1 cellular context compared by ENCODE assay signal in the genomic region with DNA sequence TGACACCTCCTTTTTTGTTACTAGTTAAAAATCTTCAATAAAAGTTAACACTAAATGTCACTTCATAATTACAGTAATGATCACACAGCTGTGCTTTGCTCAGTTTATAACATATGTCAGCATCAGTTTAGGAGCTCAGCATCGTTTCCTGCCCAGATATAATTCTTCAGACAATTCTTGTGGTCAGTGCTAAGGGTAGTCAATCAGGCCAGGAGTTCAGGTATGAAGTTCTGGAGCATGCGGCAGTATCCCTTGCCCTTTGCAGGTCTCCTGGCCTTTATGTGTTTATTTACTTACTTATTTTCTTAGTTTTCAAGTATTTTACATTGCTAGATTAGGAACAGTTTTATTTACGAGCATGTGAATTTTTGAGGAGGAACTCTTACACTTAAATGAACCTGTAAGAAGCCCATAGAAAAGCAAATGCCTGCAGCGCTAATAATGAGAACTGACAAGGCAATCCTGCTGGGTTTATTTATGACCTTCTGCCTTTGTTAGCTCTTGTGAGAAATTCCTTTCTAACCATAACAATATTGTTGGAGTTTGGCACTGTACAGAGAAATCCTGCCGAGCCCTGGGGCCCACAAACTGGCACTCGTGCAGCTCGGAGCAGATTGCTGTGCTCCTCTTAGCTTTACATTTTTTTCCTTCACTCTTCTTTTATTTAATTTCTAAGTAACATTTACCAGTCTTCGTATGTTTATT.
TF ChIP-seq lines count a peak whose summit lies in the region.

No MANE protein-coding gene starts in this region.

TF ChIP-seq in HEK293, 187 proteins besides CTCF, POLR2A, EP300 and RAD21 (continued from another document):
- no peak for TF ChIP-seq ZNF280C (tag by site-specific recombination; IDR thresholded peaks at IDR 0.05)
- TF ChIP-seq ZNF830 (tag by site-specific recombination; IDR thresholded peaks at IDR 0.05; ENCODE audit: low read depth) = no peak
- TF ChIP-seq ZBTB7A (tag by site-specific recombination; IDR thresholded peaks at IDR 0.05; ENCODE audit: low read depth) = no peak
- no peak for TF ChIP-seq ZNF555 (tag by site-specific recombination; conservative IDR thresholded peaks at IDR 0.05)
- no peak for TF ChIP-seq ZNF112 (tag by site-specific recombination; IDR thresholded peaks at IDR 0.05)
- TF ChIP-seq ZFP37 (tag by site-specific recombination; IDR thresholded peaks at IDR 0.05) = no peak
- no peak for TF ChIP-seq ZFP3 (tag by site-specific recombination; IDR thresholded peaks at IDR 0.05; ENCODE audit: low read depth)
- no peak for TF ChIP-seq KLF9 (tag by site-specific recombination; IDR thresholded peaks at IDR 0.05; ENCODE audit: low read depth)
- TF ChIP-seq, protein P1, sequence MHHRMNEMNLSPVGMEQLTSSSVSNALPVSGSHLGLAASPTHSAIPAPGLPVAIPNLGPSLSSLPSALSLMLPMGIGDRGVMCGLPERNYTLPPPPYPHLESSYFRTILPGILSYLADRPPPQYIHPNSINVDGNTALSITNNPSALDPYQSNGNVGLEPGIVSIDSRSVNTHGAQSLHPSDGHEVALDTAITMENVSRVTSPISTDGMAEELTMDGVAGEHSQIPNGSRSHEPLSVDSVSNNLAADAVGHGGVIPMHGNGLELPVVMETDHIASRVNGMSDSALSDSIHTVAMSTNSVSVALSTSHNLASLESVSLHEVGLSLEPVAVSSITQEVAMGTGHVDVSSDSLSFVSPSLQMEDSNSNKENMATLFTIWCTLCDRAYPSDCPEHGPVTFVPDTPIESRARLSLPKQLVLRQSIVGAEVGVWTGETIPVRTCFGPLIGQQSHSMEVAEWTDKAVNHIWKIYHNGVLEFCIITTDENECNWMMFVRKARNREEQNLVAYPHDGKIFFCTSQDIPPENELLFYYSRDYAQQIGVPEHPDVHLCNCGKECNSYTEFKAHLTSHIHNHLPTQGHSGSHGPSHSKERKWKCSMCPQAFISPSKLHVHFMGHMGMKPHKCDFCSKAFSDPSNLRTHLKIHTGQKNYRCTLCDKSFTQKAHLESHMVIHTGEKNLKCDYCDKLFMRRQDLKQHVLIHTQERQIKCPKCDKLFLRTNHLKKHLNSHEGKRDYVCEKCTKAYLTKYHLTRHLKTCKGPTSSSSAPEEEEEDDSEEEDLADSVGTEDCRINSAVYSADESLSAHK (tag by site-specific recombination; IDR thresholded peaks at IDR 0.05) = no peak
- no peak for TF ChIP-seq ZNF292 (tag by site-specific recombination; IDR thresholded peaks at IDR 0.05; ENCODE audit: borderline replicate concordance, low read depth)
- TF ChIP-seq ZNF623 (tag by site-specific recombination; IDR thresholded peaks at IDR 0.05) = no peak
- no peak for TF ChIP-seq ZNF792 (tag by site-specific recombination; IDR thresholded peaks at IDR 0.05)
- 0 out of 2 replicates have a peak, but pooled peaks have one; percentile 7 for TF ChIP-seq ZNF596 (tag by site-specific recombination; IDR thresholded peaks at IDR 0.05)
- no peak for TF ChIP-seq ZNF138 (tag by site-specific recombination; IDR thresholded peaks at IDR 0.05; ENCODE audit: borderline replicate concordance)
- TF ChIP-seq SP7 (tag by site-specific recombination; IDR thresholded peaks at IDR 0.05) = no peak
- TF ChIP-seq, protein P2, sequence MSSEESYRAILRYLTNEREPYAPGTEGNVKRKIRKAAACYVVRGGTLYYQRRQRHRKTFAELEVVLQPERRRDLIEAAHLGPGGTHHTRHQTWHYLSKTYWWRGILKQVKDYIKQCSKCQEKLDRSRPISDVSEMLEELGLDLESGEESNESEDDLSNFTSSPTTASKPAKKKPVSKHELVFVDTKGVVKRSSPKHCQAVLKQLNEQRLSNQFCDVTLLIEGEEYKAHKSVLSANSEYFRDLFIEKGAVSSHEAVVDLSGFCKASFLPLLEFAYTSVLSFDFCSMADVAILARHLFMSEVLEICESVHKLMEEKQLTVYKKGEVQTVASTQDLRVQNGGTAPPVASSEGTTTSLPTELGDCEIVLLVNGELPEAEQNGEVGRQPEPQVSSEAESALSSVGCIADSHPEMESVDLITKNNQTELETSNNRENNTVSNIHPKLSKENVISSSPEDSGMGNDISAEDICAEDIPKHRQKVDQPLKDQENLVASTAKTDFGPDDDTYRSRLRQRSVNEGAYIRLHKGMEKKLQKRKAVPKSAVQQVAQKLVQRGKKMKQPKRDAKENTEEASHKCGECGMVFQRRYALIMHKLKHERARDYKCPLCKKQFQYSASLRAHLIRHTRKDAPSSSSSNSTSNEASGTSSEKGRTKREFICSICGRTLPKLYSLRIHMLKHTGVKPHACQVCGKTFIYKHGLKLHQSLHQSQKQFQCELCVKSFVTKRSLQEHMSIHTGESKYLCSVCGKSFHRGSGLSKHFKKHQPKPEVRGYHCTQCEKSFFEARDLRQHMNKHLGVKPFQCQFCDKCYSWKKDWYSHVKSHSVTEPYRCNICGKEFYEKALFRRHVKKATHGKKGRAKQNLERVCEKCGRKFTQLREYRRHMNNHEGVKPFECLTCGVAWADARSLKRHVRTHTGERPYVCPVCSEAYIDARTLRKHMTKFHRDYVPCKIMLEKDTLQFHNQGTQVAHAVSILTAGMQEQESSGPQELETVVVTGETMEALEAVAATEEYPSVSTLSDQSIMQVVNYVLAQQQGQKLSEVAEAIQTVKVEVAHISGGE (tag by site-specific recombination; conservative IDR thresholded peaks at IDR 0.05; ENCODE audit: low read depth) = no peak
- TF ChIP-seq AEBP2 (tag by site-specific recombination; IDR thresholded peaks at IDR 0.05; ENCODE audit: borderline replicate concordance) = no peak
TF ChIP-seq in HEK293: peak in this region for 15.
